ENCODE assay signal across 8 cellular contexts in genomic region chr13:42048323-42048624, GRCh38. TPM values are rescaled to one million over a fixed set of nuclear protein-coding genes. Genes with fewer than 3 reads are reported as not detected.
DNase-seq lines count a peak whose midpoint lies in the region; ATAC-seq, FAIRE-seq and TF ChIP-seq lines count a peak whose summit lies in the region.

No MANE protein-coding gene starts in this region.

- no peak for TF ChIP-seq CTCF in GM12864 (IDR thresholded peaks at IDR 0.05; ENCODE audit: low read depth, low read length, missing control alignments)
- no peak for TF ChIP-seq CTCF in Panc1 (IDR thresholded peaks at IDR 0.05)
- TF ChIP-seq CTCF in endothelial cell of umbilical vein (IDR thresholded peaks at IDR 0.05; ENCODE audit: extremely low read depth in 1 of 2, insufficient read depth in 1 of 2, low read depth in 1 of 2, low read length in 2 of 2): no peak
- TF ChIP-seq CTCF in nephron progenitor cell (IDR thresholded peaks at IDR 0.05): no peak

- H3K4me1 ChIP-seq in Panc1 (ENCODE audit: control insufficient read depth, insufficient read depth, low read length) (peaks cover 22% of the 10 kb centered on the region), endothelial cell of umbilical vein (ENCODE audit: control insufficient read depth, extremely low read depth, insufficient read depth, low read length) (peaks cover 10% of the 10 kb centered on the region)

- peak overlapping the region; percentile 85 for H3K4me2 ChIP-seq in endothelial cell of umbilical vein (ENCODE audit: insufficient read depth, low read length)

- BruUV-seq in Panc1 (replicated peaks; lab: Mats Ljungman, UMichigan): no TSS peak
- no TSS peak for BruUV-seq in endothelial cell of umbilical vein (replicated peaks; lab: Mats Ljungman, UMichigan)

- peak overlapping the region; percentile 91 for H3K4me3 Mint-ChIP-seq in nephron progenitor cell

- H3K27me3 ChIP-seq in Panc1 (ENCODE audit: control insufficient read depth, insufficient read depth, low read length) (no peaks in the 10 kb centered on the region), endothelial cell of umbilical vein (ENCODE audit: control insufficient read depth in 2 of 2, insufficient read depth in 2 of 2, low read length in 2 of 2) (no peaks in the 10 kb centered on the region)

- peak overlapping the region; percentile 91 for H3K27ac ChIP-seq in Panc1 (ENCODE audit: low read length)
- peak overlapping the region; percentile 74 for H3K27ac ChIP-seq in endothelial cell of umbilical vein (ENCODE audit: insufficient read depth, low read depth, low read length)

- peaks cover 25% of the 10 kb centered on the region for H3K27me3 Mint-ChIP-seq in nephron progenitor cell (ENCODE audit: low read depth, poor library complexity)

- peak overlapping the region; percentile 69 for H2AFZ ChIP-seq in endothelial cell of umbilical vein (ENCODE audit: low read depth, low read length)

- peak overlapping the region; percentile 69 for H3K9ac ChIP-seq in endothelial cell of umbilical vein (replicated peaks; ENCODE audit: extremely low read depth, insufficient read depth, low read length)

- TF ChIP-seq POLR2A in endothelial cell of umbilical vein (IDR thresholded peaks at IDR 0.05; ENCODE audit: low read depth, low read length): no peak

- H3K4me1 Mint-ChIP-seq in nephron progenitor cell: peaks cover 23% of the 10 kb centered on the region

- dilution Hi-C loops in endothelial cell of umbilical vein (cut with MboI; ENCODE audit: extremely low pct_ligation_motif_present, low sequenced_read_pairs): no loop called here

- in situ Hi-C loops in Panc1 (cut with HindIII; ENCODE audit: low pct_unique_long_range_greater_than_20kb, low sequenced_read_pairs): no loop called here

- no peaks in the 10 kb centered on the region for H3K9me1 ChIP-seq in endothelial cell of umbilical vein (replicated peaks; ENCODE audit: control insufficient read depth, extremely low read depth, insufficient read depth, low read length)

- H3K27ac Mint-ChIP-seq in nephron progenitor cell: no peak overlapping the region

- peaks cover 5% of the 10 kb centered on the region for H3K36me3 Mint-ChIP-seq in nephron progenitor cell (ENCODE audit: low read depth)

- CTCF ChIA-PET in HEK293T (lab: Yijun Ruan, JAX) (interaction anchor here (0.6 kb wide), 1 partner anchor 371 kb away, joined by 4 read pairs; no protein-coding TSS in a partner anchor), Panc1 (lab: Charles Lee) (no interaction called here), endothelial cell of umbilical vein (lab: Charles Lee) (interaction anchor here (0.9 to 3.7 kb wide), 11 partner anchors 24 to 663 kb away, joined by 3 to 25 read pairs (median 4); partner anchors contain the start of gene VWA8)

- peaks cover 44% of the 10 kb centered on the region for H3K79me2 ChIP-seq in endothelial cell of umbilical vein (ENCODE audit: control insufficient read depth, insufficient read depth, low read length)

- H3K4me3 ChIP-seq in GM12864 (ENCODE audit: low read depth, low read length) (peak overlapping the region; percentile 79), Panc1 (ENCODE audit: low read depth in 2 of 2, low read length in 2 of 2) (peak overlapping the region; percentile 79 to 85), endothelial cell of umbilical vein (replicated peaks in 1 of 3; ENCODE audit: insufficient read depth in 1 of 3, low read depth in 1 of 3, low read length in 3 of 3) (peak overlapping the region; percentile 62 to 86 (median 79))

- no peaks in the 10 kb centered on the region for H4K20me1 ChIP-seq in endothelial cell of umbilical vein (replicated peaks; ENCODE audit: control insufficient read depth, extremely low read depth, insufficient read depth, low read length)

- H3K9me3 ChIP-seq in Panc1 (ENCODE audit: control insufficient read depth, insufficient read depth, low read depth, low read length) (no peaks in the 10 kb centered on the region), endothelial cell of umbilical vein (replicated peaks; ENCODE audit: control insufficient read depth, insufficient read depth, low read length) (no peaks in the 10 kb centered on the region)

- no peak for DNase-seq in GM12864 (ENCODE audit: low read depth)
- DNase-seq in HEK293T (ENCODE audit: extremely low spot score): no peak
- no peak for DNase-seq in Panc1 (ENCODE audit: low read depth, low spot score)
- DNase-seq in endothelial cell of umbilical vein (ENCODE audit: low read depth, low spot score): no peak
- no peak for DNase-seq in nephron progenitor cell
- DNase-seq in medulla oblongata (ENCODE audit: extremely low spot score): no peak
- DNase-seq in HTR-8/SVneo (ENCODE audit: insufficient read length, low spot score): no peak
- DNase-seq in GDM1 (lab: John Stamatoyannopoulos, UW): no peak

- ATAC-seq in Panc1: peak; percentile 47

- no peaks in the 10 kb centered on the region; the same call in 1 of the 2 replicates for H3K36me3 ChIP-seq in Panc1 (ENCODE audit: control insufficient read depth, insufficient read depth, low read length)
- no peaks in the 10 kb centered on the region for H3K36me3 ChIP-seq in endothelial cell of umbilical vein (ENCODE audit: control insufficient read depth in 2 of 2, extremely low read depth in 1 of 2, insufficient read depth in 2 of 2, low read length in 2 of 2)

- FAIRE-seq in endothelial cell of umbilical vein (lab: Jason Lieb, UNC) (no peak), HTR-8/SVneo (lab: Jason Lieb, UNC) (no peak)

- intact Hi-C loops in Panc1 (cut with micrococcal nuclease; ENCODE audit: unreplicated experiment): loop anchor here (10.0 kb wide), 1 partner anchor 93 kb away; no protein-coding TSS in a partner anchor
- intact Hi-C loops in endothelial cell of umbilical vein (cut with micrococcal nuclease): loop anchor here (1.0 to 10.0 kb wide), 5 partner anchors 8 to 591 kb away; partner anchors contain the start of genes AKAP11 and RGCC

- H3K9me3 Mint-ChIP-seq in nephron progenitor cell: no peaks in the 10 kb centered on the region

- POLR2A ChIA-PET in HEK293T (lab: Yijun Ruan, JAX): interaction anchor here (0.9 to 1.6 kb wide), 2 partner anchors 87 to 96 kb away, joined by 4 to 6 read pairs; partner anchors contain the start of gene VWA8
- POLR2A ChIA-PET in Panc1 (lab: Charles Lee): no interaction called here
- POLR2A ChIA-PET in endothelial cell of umbilical vein (lab: Charles Lee): no interaction called here

TF ChIP-seq in HEK293T, 16 proteins besides CTCF, POLR2A, EP300 and RAD21:
- 0 out of 2 replicates have a peak, but pooled peaks have one; percentile 45 for TF ChIP-seq L3MBTL2 (conservative IDR thresholded peaks at IDR 0.05)
- TF ChIP-seq HDGF (IDR thresholded peaks at IDR 0.05; ENCODE audit: borderline replicate concordance): no peak

TF ChIP-seq in endothelial cell of umbilical vein, 7 proteins besides CTCF, POLR2A, EP300 and RAD21:
- TF ChIP-seq EZH2 (IDR thresholded peaks at IDR 0.05; ENCODE audit: borderline replicate concordance, low read depth, low read length, severe bottlenecking) (no peak), MYC (IDR thresholded peaks at IDR 0.05; ENCODE audit: low read depth, low read length) (no peak), JUN (IDR thresholded peaks at IDR 0.05; ENCODE audit: borderline replicate concordance, insufficient read depth, insufficient read length, low read depth) (no peak), MAX (IDR thresholded peaks at IDR 0.05; ENCODE audit: insufficient read depth, insufficient read length) (no peak), GATA2 (IDR thresholded peaks at IDR 0.05; ENCODE audit: insufficient read depth, insufficient read length, low read depth, low read length) (no peak), POLR2AphosphoS5 (IDR thresholded peaks at IDR 0.05; ENCODE audit: insufficient read depth, low read depth, low read length) (no peak)

RNA-seq across cellular contexts. Expression of gene DGKH, which starts 0.2 kb away (rescaled TPM):
- 22.8 TPM for total RNA-seq in Panc1 (2021; ENCODE audit: unreplicated experiment)
- 4.9 TPM for polyA plus RNA-seq in Panc1 (2012; ENCODE audit: insufficient read length)
- total RNA-seq in endothelial cell of umbilical vein: 30.1 and 32.9 TPM in 2 replicates
- 4.1 and 4.4 TPM in 2 replicates for polyA plus RNA-seq in endothelial cell of umbilical vein
- polyA plus RNA-seq in endothelial cell of umbilical vein (2011; cell fraction: cytosol; rRNA removed): 4.0 TPM in 2 replicates
- polyA plus RNA-seq in endothelial cell of umbilical vein (2011; cell fraction: nucleus; rRNA removed): 19.8 and 21.5 TPM in 2 replicates
- polyA plus RNA-seq in endothelial cell of umbilical vein (2012): 10.7 and 13.6 TPM in 2 replicates
- 39.7 and 40.1 TPM in 2 replicates for polyA minus RNA-seq in endothelial cell of umbilical vein
- 5.7 TPM for polyA minus RNA-seq in endothelial cell of umbilical vein (2011; cell fraction: cytosol; rRNA and poly(A)+ RNA removed)
- 58.5 and 80.1 TPM in 2 replicates for polyA minus RNA-seq in endothelial cell of umbilical vein (2011; cell fraction: nucleus; rRNA and poly(A)+ RNA removed)
